Comparison of ENCODE assay signal across 9 cellular contexts in genomic region chr15:90071220-90071807, GRCh38. TPM values are rescaled to one million over a fixed set of nuclear protein-coding genes. Genes with fewer than 3 reads are reported as not detected.
DNase-seq lines count a peak whose midpoint lies in the region; ATAC-seq, FAIRE-seq and TF ChIP-seq lines count a peak whose summit lies in the region.
"Had no signal": no experiment of that assay in that cellular context is flagged by ENCODE, and none has a peak within 500 bp of the region (broad histone marks: within the 10 kb centered on the region; RNA-seq: fewer than 3 reads in every experiment).

No MANE protein-coding gene starts in this region.

- no peaks in the 10 kb centered on the region for H3K27me3 ChIP-seq in HepG2 (ENCODE audit: control insufficient read depth in 1 of 2, insufficient read depth in 2 of 2, low read length in 2 of 2)

- intact Hi-C loops in activated CD4-positive, alpha-beta T cell treated with anti-CD3 and anti-CD28 coated beads for 36 hours (cut with DNase I, micrococcal nuclease): loop anchor here (1.0 to 5.0 kb wide), 8 partner anchors 33 to 331 kb away; partner anchors contain the start of gene ZNF710 (in 1 of the 2)
- intact Hi-C loops in HepG2 (cut with micrococcal nuclease; ENCODE audit: unreplicated experiment): loop anchor here (1.0 to 2.0 kb wide), 4 partner anchors 68 to 173 kb away; partner anchors contain the start of gene ARPIN

- TF ChIP-seq RAD21 in HepG2 (CRISPR knock-in tag; IDR thresholded peaks at IDR 0.05): peak; percentile 75

- TF ChIP-seq EP300 in HepG2 (IDR thresholded peaks at IDR 0.05; ENCODE audit: low read depth in 2 of 2, low read length in 2 of 2) (no peak), HepG2 (CRISPR knock-in tag; IDR thresholded peaks at IDR 0.05; ENCODE audit: borderline replicate concordance) (no peak)

- no peak overlapping the region for H3K4me2 ChIP-seq in HepG2 (ENCODE audit: low read depth, low read length)

- H3K4me3 ChIP-seq in HFF-Myc (replicated peaks; ENCODE audit: low read depth, low read length): no peak overlapping the region
- no peak overlapping the region for H3K4me3 ChIP-seq in HepG2 (replicated peaks in 1 of 3; ENCODE audit: insufficient read depth in 1 of 3, low read depth in 2 of 3, low read length in 3 of 3)

- H3K9ac ChIP-seq in HepG2 (ENCODE audit: insufficient read depth, low read depth, low read length): no peak overlapping the region

- CTCF ChIA-PET in activated CD4-positive, alpha-beta T cell treated with anti-CD3 and anti-CD28 coated beads for 36 hours (lab: Charles Lee): interaction anchor here (0.6 to 2.5 kb wide), 21 partner anchors 11 to 331 kb away, joined by 3 to 15 read pairs (median 3); no protein-coding TSS in a partner anchor
- CTCF ChIA-PET in HepG2 (lab: Yijun Ruan, JAX; ENCODE audit: low intra/inter-chr PET ratio, low total read pairs): interaction anchor here (1.3 to 1.5 kb wide), 2 partner anchors 100 to 173 kb away, joined by 5 to 9 read pairs; no protein-coding TSS in a partner anchor

- BruUV-seq in HepG2 (replicated peaks; lab: Mats Ljungman, UMichigan): no TSS peak

- no peak overlapping the region for H2AFZ ChIP-seq in HepG2 (ENCODE audit: low read length)

- H3K9me3 ChIP-seq in HepG2 (ENCODE audit: low read length): no peaks in the 10 kb centered on the region

- no peaks in the 10 kb centered on the region for H4K20me1 ChIP-seq in HepG2 (ENCODE audit: insufficient read depth, low read length)

- no peak overlapping the region for H3K4me3 Mint-ChIP-seq in activated CD4-positive, alpha-beta T cell treated with anti-CD3 and anti-CD28 coated beads for 36 hours

- H3K27ac ChIP-seq in HepG2 (ENCODE audit: extremely low read length, insufficient read depth, low read length): no peak overlapping the region

- peaks cover 23% of the 10 kb centered on the region for H3K4me1 ChIP-seq in HepG2 (ENCODE audit: insufficient read depth, low read length)

- TF ChIP-seq POLR2A in HepG2 (IDR thresholded peaks at IDR 0.05; ENCODE audit: insufficient read depth in 1 of 2, low read depth in 2 of 2, low read length in 2 of 2): no peak

- in situ Hi-C loops in HepG2 (cut with HindIII; ENCODE audit: extremely low pct_ligation_motif_present, low pct_unique_long_range_greater_than_20kb): no loop called here

- FAIRE-seq in D721Med (lab: Jason Lieb, UNC) (no peak), HepG2 (lab: Jason Lieb, UNC) (peak; percentile 47)
- FAIRE-seq: TTC549 had no signal

- no peaks in the 10 kb centered on the region for H3K9me3 Mint-ChIP-seq in activated CD4-positive, alpha-beta T cell treated with anti-CD3 and anti-CD28 coated beads for 36 hours (ENCODE audit: low read depth)

- peaks cover 21% of the 10 kb centered on the region for H3K4me1 Mint-ChIP-seq in activated CD4-positive, alpha-beta T cell treated with anti-CD3 and anti-CD28 coated beads for 36 hours

- DNase-seq in D721Med (ENCODE audit: insufficient read length, low spot score) (no peak), HFF-Myc (ENCODE audit: extremely low read depth, low read depth) (peak; percentile 76), NCI-H345 (lab: John Stamatoyannopoulos, UW) (peak; percentile 54), cerebellum (ENCODE audit: low spot score) (peak; percentile 39), HepG2 (ENCODE audit: low spot score) (peak; percentile 71)
- DNase-seq in activated CD4-positive, alpha-beta T cell treated with anti-CD3 and anti-CD28 coated beads for 36 hours: peak; percentile 90
- DNase-seq in stimulated activated CD4-positive, alpha-beta T cell treated with anti-CD3 and anti-CD28 coated beads, TNF-alpha, amount 100 ng/mL, for 24 hours (ENCODE audit: low read depth in 3 of 3): peak; percentile 46 to 75 (median 72)

- TF ChIP-seq CTCF in D721Med (IDR thresholded peaks at IDR 0.05; ENCODE audit: insufficient read depth, missing control alignments): peak; percentile 58
- peak; percentile 81 for TF ChIP-seq CTCF in HFF-Myc (IDR thresholded peaks at IDR 0.05; ENCODE audit: low read depth, low read length, missing control alignments)
- TF ChIP-seq CTCF in HepG2 (CRISPR knock-in tag; IDR thresholded peaks at IDR 0.05): peak; percentile 74

- no peaks in the 10 kb centered on the region for H3K79me2 ChIP-seq in HepG2 (ENCODE audit: insufficient read depth, low read length)

- H3K36me3 Mint-ChIP-seq in activated CD4-positive, alpha-beta T cell treated with anti-CD3 and anti-CD28 coated beads for 36 hours (ENCODE audit: low read depth): peaks cover 26% of the 10 kb centered on the region

- ATAC-seq in activated CD4-positive, alpha-beta T cell treated with anti-CD3 and anti-CD28 coated beads for 36 hours: peak; percentile 88
- ATAC-seq in HepG2: peak; percentile 67
- no peak for ATAC-seq in GM19463 (IDR thresholded peaks at IDR 0.05; ENCODE audit: unreplicated experiment)

- H3K36me3 ChIP-seq in HepG2 (replicated peaks in 1 of 2; ENCODE audit: control insufficient read depth in 1 of 2, insufficient read depth in 2 of 2, low read length in 2 of 2): peaks cover 22 to 38% of the 10 kb centered on the region in 2 experiments; a peak in 4 of 5 replicates

- H3K27me3 Mint-ChIP-seq in activated CD4-positive, alpha-beta T cell treated with anti-CD3 and anti-CD28 coated beads for 36 hours: no peaks in the 10 kb centered on the region

- H3K27ac Mint-ChIP-seq in activated CD4-positive, alpha-beta T cell treated with anti-CD3 and anti-CD28 coated beads for 36 hours: peak overlapping the region; percentile 47

- POLR2A ChIA-PET in activated CD4-positive, alpha-beta T cell treated with anti-CD3 and anti-CD28 coated beads for 36 hours (lab: Charles Lee): interaction anchor here (0.7 kb wide), 1 partner anchor 9 kb away, joined by 3 read pairs; no protein-coding TSS in a partner anchor
- POLR2A ChIA-PET in HepG2 (lab: Yijun Ruan, JAX): interaction anchor here (0.6 kb wide), 1 partner anchor 93 kb away, joined by 3 read pairs; no protein-coding TSS in a partner anchor

- 80% methylated on average over 5 of the region's 5 CpGs for WGBS in HepG2 (ENCODE audit: low lambda C conversion rate)

TF ChIP-seq in HepG2, 621 proteins besides CTCF, POLR2A, EP300 and RAD21 (continues in another document):
- TF ChIP-seq SAP130 (CRISPR knock-in tag; IDR thresholded peaks at IDR 0.05; ENCODE audit: low read depth) (peak; percentile 19; the same call in 1 of the 2 replicates), STAG1 (CRISPR knock-in tag; IDR thresholded peaks at IDR 0.05) (peak; percentile 79), KAT7 (CRISPR knock-in tag; IDR thresholded peaks at IDR 0.05; ENCODE audit: borderline replicate concordance) (no peak), ZFP36 (IDR thresholded peaks at IDR 0.05; ENCODE audit: borderline replicate concordance, low read depth, low read length, partially characterized antibody) (no peak), ZNF12 (CRISPR knock-in tag; IDR thresholded peaks at IDR 0.05) (0 out of 2 replicates have a peak, but pooled peaks have one; percentile 53), ZNF256 (CRISPR knock-in tag; conservative IDR thresholded peaks at IDR 0.05) (no peak), ESRRA (CRISPR knock-in tag; IDR thresholded peaks at IDR 0.05; ENCODE audit: low read depth) (no peak), SCMH1 (CRISPR knock-in tag; IDR thresholded peaks at IDR 0.05; ENCODE audit: borderline replicate concordance) (no peak), FOXK1 (CRISPR knock-in tag; IDR thresholded peaks at IDR 0.05; ENCODE audit: borderline replicate concordance, low read depth) (peak; percentile 25; the same call in 1 of the 2 replicates)

RNA-seq across cellular contexts. Expression of gene IDH2, which starts 31.0 kb away (rescaled TPM):
- total RNA-seq in activated CD4-positive, alpha-beta T cell treated with anti-CD3 and anti-CD28 coated beads for 36 hours: 100 to 1,000 TPM; 176 to 182 TPM
- total RNA-seq in cerebellum: 51.9 TPM
- 120 and 121 TPM in 2 replicates for total RNA-seq in HepG2 (2016; rRNA removed; fragmentation: Illumina TruSeq; extraction: Trizol)
- 37.5 and 39.4 TPM in 2 replicates for total RNA-seq in HepG2 (2016; cell fraction: cytosol; rRNA removed; fragmentation: Illumina TruSeq; extraction: Trizol; ENCODE audit: low read depth)
- 108 and 124 TPM in 2 replicates for total RNA-seq in HepG2 (2016; cell fraction: insoluble cytoplasmic fraction; rRNA removed; fragmentation: Illumina TruSeq; extraction: Trizol)
- 87.3 and 98.2 TPM in 2 replicates for total RNA-seq in HepG2 (2016; cell fraction: membrane; rRNA removed; fragmentation: Illumina TruSeq; extraction: Trizol)
- total RNA-seq in HepG2 (2016; cell fraction: nucleus; rRNA removed; fragmentation: Illumina TruSeq; extraction: Trizol): 50.6 and 54.5 TPM in 2 replicates
- 132 and 145 TPM in 2 replicates for polyA plus RNA-seq in HepG2 (2011; rRNA removed)
- 85.2 and 137 TPM in 2 replicates for polyA plus RNA-seq in HepG2 (2011; cell fraction: cytosol; rRNA removed)
- polyA plus RNA-seq in HepG2 (2011; cell fraction: nucleus; rRNA removed): 62.9 and 78.0 TPM in 2 replicates
- polyA plus RNA-seq in HepG2 (2012): 57.4 and 73.4 TPM in 2 replicates
- 63.2 and 73.9 TPM in 2 replicates for polyA plus RNA-seq in HepG2 (2016; cell fraction: cytosol; fragmentation: Illumina TruSeq; extraction: Trizol; ENCODE audit: low read depth)
- 130 and 145 TPM in 2 replicates for polyA plus RNA-seq in HepG2 (2016; cell fraction: insoluble cytoplasmic fraction; fragmentation: Illumina TruSeq; extraction: Trizol; ENCODE audit: low read depth)
- 84.9 and 106 TPM in 2 replicates for polyA plus RNA-seq in HepG2 (2016; cell fraction: membrane; fragmentation: Illumina TruSeq; extraction: Trizol; ENCODE audit: low read depth)
- 97.9 and 110 TPM in 2 replicates for polyA plus RNA-seq in HepG2 (2016; cell fraction: nucleus; fragmentation: Illumina TruSeq; extraction: Trizol; ENCODE audit: insufficient read depth, low read depth)
- 34.4 and 160 TPM in 2 replicates for polyA minus RNA-seq in HepG2 (2011; rRNA and poly(A)+ RNA removed; ENCODE audit: low replicate concordance)
- 67.1 and 76.1 TPM in 2 replicates for polyA minus RNA-seq in HepG2 (2011; cell fraction: cytosol; rRNA and poly(A)+ RNA removed)
- polyA minus RNA-seq in HepG2 (2011; cell fraction: nucleus; rRNA and poly(A)+ RNA removed): 14.7 and 18.4 TPM in 2 replicates
